ENCODE assay signal across 8 cellular contexts in the genomic region with DNA sequence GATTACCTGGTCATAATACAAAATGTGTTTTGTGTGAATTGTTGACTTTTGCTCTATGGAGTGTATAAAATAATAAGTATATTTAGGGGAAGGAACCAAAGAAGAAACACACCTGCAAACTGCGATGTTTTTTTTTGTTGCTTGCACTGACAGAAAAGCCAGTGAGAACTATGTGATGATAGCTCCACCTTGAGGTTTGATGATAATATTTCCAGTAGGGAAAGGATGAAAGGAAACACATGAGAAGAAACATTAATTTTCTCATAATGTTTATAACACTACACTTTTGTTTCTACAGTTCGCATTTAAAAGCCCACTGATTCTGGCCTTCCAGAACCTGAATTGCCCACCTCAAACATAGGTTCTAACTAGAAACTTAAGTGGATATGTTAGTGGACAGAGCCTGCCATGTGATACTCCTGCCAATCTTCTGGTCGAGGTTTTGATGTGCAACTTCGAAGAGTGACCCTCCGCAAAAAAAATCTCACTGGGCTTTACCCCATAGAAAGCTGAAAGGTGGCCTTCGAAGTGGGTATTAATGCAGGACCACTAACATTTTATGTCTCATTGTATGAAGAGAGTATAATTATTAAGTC.
DNase-seq lines count a peak whose midpoint lies in the region; FAIRE-seq and TF ChIP-seq lines count a peak whose summit lies in the region.

No MANE protein-coding gene starts in this region.

- peak; percentile 53 for TF ChIP-seq CTCF in D721Med (IDR thresholded peaks at IDR 0.05; ENCODE audit: insufficient read depth, missing control alignments)
- peak; percentile 48 for TF ChIP-seq CTCF in foreskin fibroblast (IDR thresholded peaks at IDR 0.05; ENCODE audit: low read depth, low read length)

- FAIRE-seq in D721Med (lab: Jason Lieb, UNC): peak; percentile 68

- H3K4me3 Mint-ChIP-seq in activated T-helper 1 cell treated with anti-CD3 and anti-CD28 coated beads, Interleukin-12 subunit alpha, Interleukin-12 subunit beta, Interleukin-2, Interleukin-4 antibody, amounts not matched to agents 30 ng/mL and 10 ng/mL and 1 ng/mL, durations not matched to agents 14 hours and 24 hours and 36 hours: no peak overlapping the region

- DNase-seq in D721Med (ENCODE audit: insufficient read length, low spot score) (no peak), HT-29 (ENCODE audit: low spot score) (peak; percentile 53), RKO (ENCODE audit: low spot score) (peak; percentile 53), foreskin fibroblast (peak; percentile 33 to 74), stromal cell of bone marrow (ENCODE audit: low read depth) (peak; percentile 17), NCI-H2227 (lab: John Stamatoyannopoulos, UW; ENCODE audit: unreplicated experiment) (no peak)
- no peak for DNase-seq in activated T-helper 1 cell treated with anti-CD3 and anti-CD28 coated beads, Interleukin-12 subunit alpha, Interleukin-12 subunit beta, Interleukin-2, Interleukin-4 antibody, amounts not matched to agents 30 ng/mL and 10 ng/mL and 1 ng/mL, durations not matched to agents 14 hours and 24 hours and 36 hours (ENCODE audit: low spot score)
- DNase-seq in activated CD4-positive, alpha-beta T cell treated with anti-CD3 and anti-CD28 coated beads, Interleukin-2, amount 50 U/mL, for 1 hour: no peak

- no peaks in the 10 kb centered on the region for H3K9me3 Mint-ChIP-seq in activated T-helper 1 cell treated with anti-CD3 and anti-CD28 coated beads, Interleukin-12 subunit alpha, Interleukin-12 subunit beta, Interleukin-2, Interleukin-4 antibody, amounts not matched to agents 30 ng/mL and 10 ng/mL and 1 ng/mL, durations not matched to agents 14 hours and 24 hours and 36 hours

- no peaks in the 10 kb centered on the region for H3K36me3 Mint-ChIP-seq in activated T-helper 1 cell treated with anti-CD3 and anti-CD28 coated beads, Interleukin-12 subunit alpha, Interleukin-12 subunit beta, Interleukin-2, Interleukin-4 antibody, amounts not matched to agents 30 ng/mL and 10 ng/mL and 1 ng/mL, durations not matched to agents 14 hours and 24 hours and 36 hours (ENCODE audit: low read depth)

- intact Hi-C loops in activated T-helper 1 cell treated with anti-CD3 and anti-CD28 coated beads, Interleukin-12 subunit alpha, Interleukin-12 subunit beta, Interleukin-2, Interleukin-4 antibody, amounts not matched to agents 30 ng/mL and 10 ng/mL and 1 ng/mL, durations not matched to agents 14 hours and 24 hours and 36 hours (cut with micrococcal nuclease): no loop called here

- no peaks in the 10 kb centered on the region for H3K27me3 Mint-ChIP-seq in activated T-helper 1 cell treated with anti-CD3 and anti-CD28 coated beads, Interleukin-12 subunit alpha, Interleukin-12 subunit beta, Interleukin-2, Interleukin-4 antibody, amounts not matched to agents 30 ng/mL and 10 ng/mL and 1 ng/mL, durations not matched to agents 14 hours and 24 hours and 36 hours (ENCODE audit: insufficient read depth)

- no peak overlapping the region for H3K4me3 ChIP-seq in foreskin fibroblast (ENCODE audit: low read depth in 1 of 2, low read length in 2 of 2)

- no peak overlapping the region for H3K27ac Mint-ChIP-seq in activated T-helper 1 cell treated with anti-CD3 and anti-CD28 coated beads, Interleukin-12 subunit alpha, Interleukin-12 subunit beta, Interleukin-2, Interleukin-4 antibody, amounts not matched to agents 30 ng/mL and 10 ng/mL and 1 ng/mL, durations not matched to agents 14 hours and 24 hours and 36 hours

- no peaks in the 10 kb centered on the region for H3K4me1 Mint-ChIP-seq in activated T-helper 1 cell treated with anti-CD3 and anti-CD28 coated beads, Interleukin-12 subunit alpha, Interleukin-12 subunit beta, Interleukin-2, Interleukin-4 antibody, amounts not matched to agents 30 ng/mL and 10 ng/mL and 1 ng/mL, durations not matched to agents 14 hours and 24 hours and 36 hours (ENCODE audit: low read depth)

Comparison
In these comparisons a context has a peak if more than half of its experiments do, and no peak if none do; other contexts are left out.
1. DNase-seq: peak in HT-29 (single experiment), RKO (single experiment), foreskin fibroblast (2 of 2) and stromal cell of bone marrow (single experiment); none in D721Med (single experiment), activated T-helper 1 cell treated with anti-CD3 and anti-CD28 coated beads, Interleukin-12 subunit alpha, Interleukin-12 subunit beta, Interleukin-2, Interleukin-4 antibody, amounts not matched to agents 30 ng/mL and 10 ng/mL and 1 ng/mL, durations not matched to agents 14 hours and 24 hours and 36 hours (single experiment), NCI-H2227 (single experiment) and activated CD4-positive, alpha-beta T cell treated with anti-CD3 and anti-CD28 coated beads, Interleukin-2, amount 50 U/mL, for 1 hour (single experiment).